ENCODE assay signal across 1 cellular context in the genomic region with DNA sequence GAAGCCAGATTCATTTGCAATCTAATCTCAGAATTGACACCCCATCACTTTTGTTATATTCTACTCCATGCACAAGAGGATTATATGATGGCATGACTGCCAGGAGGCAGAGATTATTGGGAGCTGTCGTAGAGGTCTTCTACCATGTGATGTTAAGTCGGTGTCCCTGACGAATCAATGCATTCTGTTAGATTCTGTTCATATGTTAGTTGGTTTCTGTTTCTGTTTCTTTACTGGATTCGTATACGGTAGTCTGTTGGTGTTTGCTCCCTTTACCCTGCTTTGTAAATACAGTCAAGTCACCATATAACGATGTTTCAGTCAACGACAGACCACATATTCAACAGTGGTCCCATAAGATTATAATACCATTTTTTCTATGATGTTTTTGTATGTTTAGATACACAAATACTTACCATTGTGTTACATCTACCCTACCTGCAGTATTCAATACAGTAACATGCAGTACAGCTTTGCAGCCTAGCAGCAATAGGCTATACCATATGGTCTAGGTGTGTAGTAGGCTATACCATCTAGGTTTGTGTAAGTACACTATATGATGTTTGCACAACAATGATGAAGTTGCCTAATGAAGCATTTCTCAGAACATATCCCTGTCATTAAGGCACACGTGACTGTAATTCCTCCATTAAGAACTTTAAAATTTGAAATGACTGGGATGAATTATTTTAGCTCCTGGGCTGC.
TF ChIP-seq lines count a peak whose summit lies in the region.

No MANE protein-coding gene starts in this region.

TF ChIP-seq in GM12878, 131 proteins besides CTCF, POLR2A, EP300 and RAD21:
- TF ChIP-seq, protein P1, sequence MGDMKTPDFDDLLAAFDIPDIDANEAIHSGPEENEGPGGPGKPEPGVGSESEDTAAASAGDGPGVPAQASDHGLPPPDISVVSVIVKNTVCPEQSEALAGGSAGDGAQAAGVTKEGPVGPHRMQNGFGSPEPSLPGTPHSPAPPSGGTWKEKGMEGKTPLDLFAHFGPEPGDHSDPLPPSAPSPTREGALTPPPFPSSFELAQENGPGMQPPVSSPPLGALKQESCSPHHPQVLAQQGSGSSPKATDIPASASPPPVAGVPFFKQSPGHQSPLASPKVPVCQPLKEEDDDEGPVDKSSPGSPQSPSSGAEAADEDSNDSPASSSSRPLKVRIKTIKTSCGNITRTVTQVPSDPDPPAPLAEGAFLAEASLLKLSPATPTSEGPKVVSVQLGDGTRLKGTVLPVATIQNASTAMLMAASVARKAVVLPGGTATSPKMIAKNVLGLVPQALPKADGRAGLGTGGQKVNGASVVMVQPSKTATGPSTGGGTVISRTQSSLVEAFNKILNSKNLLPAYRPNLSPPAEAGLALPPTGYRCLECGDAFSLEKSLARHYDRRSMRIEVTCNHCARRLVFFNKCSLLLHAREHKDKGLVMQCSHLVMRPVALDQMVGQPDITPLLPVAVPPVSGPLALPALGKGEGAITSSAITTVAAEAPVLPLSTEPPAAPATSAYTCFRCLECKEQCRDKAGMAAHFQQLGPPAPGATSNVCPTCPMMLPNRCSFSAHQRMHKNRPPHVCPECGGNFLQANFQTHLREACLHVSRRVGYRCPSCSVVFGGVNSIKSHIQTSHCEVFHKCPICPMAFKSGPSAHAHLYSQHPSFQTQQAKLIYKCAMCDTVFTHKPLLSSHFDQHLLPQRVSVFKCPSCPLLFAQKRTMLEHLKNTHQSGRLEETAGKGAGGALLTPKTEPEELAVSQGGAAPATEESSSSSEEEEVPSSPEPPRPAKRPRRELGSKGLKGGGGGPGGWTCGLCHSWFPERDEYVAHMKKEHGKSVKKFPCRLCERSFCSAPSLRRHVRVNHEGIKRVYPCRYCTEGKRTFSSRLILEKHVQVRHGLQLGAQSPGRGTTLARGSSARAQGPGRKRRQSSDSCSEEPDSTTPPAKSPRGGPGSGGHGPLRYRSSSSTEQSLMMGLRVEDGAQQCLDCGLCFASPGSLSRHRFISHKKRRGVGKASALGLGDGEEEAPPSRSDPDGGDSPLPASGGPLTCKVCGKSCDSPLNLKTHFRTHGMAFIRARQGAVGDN (IDR thresholded peaks at IDR 0.05), result no peak
- no peak for TF ChIP-seq FOXM1 (IDR thresholded peaks at IDR 0.05; ENCODE audit: low read depth, low read length)
- no peak for TF ChIP-seq RELA (IDR thresholded peaks at IDR 0.05; ENCODE audit: borderline replicate concordance, partially characterized antibody)
- TF ChIP-seq, protein P2, sequence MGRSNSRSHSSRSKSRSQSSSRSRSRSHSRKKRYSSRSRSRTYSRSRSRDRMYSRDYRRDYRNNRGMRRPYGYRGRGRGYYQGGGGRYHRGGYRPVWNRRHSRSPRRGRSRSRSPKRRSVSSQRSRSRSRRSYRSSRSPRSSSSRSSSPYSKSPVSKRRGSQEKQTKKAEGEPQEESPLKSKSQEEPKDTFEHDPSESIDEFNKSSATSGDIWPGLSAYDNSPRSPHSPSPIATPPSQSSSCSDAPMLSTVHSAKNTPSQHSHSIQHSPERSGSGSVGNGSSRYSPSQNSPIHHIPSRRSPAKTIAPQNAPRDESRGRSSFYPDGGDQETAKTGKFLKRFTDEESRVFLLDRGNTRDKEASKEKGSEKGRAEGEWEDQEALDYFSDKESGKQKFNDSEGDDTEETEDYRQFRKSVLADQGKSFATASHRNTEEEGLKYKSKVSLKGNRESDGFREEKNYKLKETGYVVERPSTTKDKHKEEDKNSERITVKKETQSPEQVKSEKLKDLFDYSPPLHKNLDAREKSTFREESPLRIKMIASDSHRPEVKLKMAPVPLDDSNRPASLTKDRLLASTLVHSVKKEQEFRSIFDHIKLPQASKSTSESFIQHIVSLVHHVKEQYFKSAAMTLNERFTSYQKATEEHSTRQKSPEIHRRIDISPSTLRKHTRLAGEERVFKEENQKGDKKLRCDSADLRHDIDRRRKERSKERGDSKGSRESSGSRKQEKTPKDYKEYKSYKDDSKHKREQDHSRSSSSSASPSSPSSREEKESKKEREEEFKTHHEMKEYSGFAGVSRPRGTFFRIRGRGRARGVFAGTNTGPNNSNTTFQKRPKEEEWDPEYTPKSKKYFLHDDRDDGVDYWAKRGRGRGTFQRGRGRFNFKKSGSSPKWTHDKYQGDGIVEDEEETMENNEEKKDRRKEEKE (IDR thresholded peaks at IDR 0.05), result no peak
- TF ChIP-seq ZBED1 (IDR thresholded peaks at IDR 0.05; ENCODE audit: borderline replicate concordance), result no peak
- TF ChIP-seq PAX5 (IDR thresholded peaks at IDR 0.05; ENCODE audit: borderline replicate concordance, low read depth, low read length), result no peak
- no peak for TF ChIP-seq JUNB (IDR thresholded peaks at IDR 0.05)
- TF ChIP-seq TARDBP (IDR thresholded peaks at IDR 0.05; ENCODE audit: borderline replicate concordance), result no peak
- no peak for TF ChIP-seq MTA3 (IDR thresholded peaks at IDR 0.05; ENCODE audit: borderline replicate concordance, low read length)
- no peak for TF ChIP-seq ZNF274 (IDR thresholded peaks at IDR 0.05; ENCODE audit: insufficient read depth, insufficient read length)
- TF ChIP-seq SP1 (IDR thresholded peaks at IDR 0.05; ENCODE audit: low read depth, low read length), result no peak
